In the genomic region with DNA sequence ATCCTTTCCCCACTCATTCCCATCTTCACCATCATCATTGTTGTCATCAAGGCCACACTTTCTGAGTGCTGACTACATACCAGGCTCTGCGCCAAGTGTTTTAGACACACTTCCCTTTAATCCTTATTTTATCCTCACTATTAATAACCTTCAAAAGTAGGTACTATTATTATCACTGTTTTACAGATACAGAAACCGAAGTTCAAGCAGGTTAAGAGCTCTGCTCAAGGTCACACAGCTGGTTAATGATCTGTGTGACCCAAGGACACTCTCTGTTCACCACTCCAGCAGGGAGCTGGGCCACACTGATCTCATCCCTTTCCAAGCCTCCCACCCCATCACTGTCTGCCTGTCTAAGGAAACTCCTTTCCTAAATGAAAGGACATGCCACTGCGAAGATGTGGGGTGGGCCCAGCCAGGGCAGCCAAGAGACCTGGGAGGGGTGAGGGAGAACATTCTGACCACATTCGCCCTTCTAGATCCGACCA, we compare ENCODE assay signal across 27 cellular contexts. TPM values are rescaled to one million over a fixed set of nuclear protein-coding genes. Genes with fewer than 3 reads are reported as not detected.
A peak's percentile ranks its signal among the peaks of the same experiment; 100 is the strongest.
DNase-seq lines count a peak whose midpoint lies in the region; ATAC-seq and TF ChIP-seq lines count a peak whose summit lies in the region.
"Had no signal": no experiment of that assay in that cellular context is flagged by ENCODE, and none has a peak within 500 bp of the region (broad histone marks: within the 10 kb centered on the region; RNA-seq: fewer than 3 reads in every experiment).

No MANE protein-coding gene starts in this region.

- DNase-seq in AG10803 (ENCODE audit: low read depth) (peak; percentile 24), T-helper 17 cell (no peak), left ventricle myocardium inferior (no peak), sciatic nerve (ENCODE audit: low spot score) (no peak), NCI-H510A treated with DMSO at 0.1 percent for 48 hours (lab: John Stamatoyannopoulos, UW) (no peak), left lobe of liver (ENCODE audit: low spot score) (no peak), NOMO-1 treated with DMSO at 0.1 percent for 48 hours (lab: John Stamatoyannopoulos, UW; ENCODE audit: unreplicated experiment) (no peak)
- DNase-seq: ACHN; activated CD4-positive, alpha-beta T cell treated with anti-CD3 and anti-CD28 coated beads, Interleukin-2, amount 50 U/mL, for 4 hours; caudate nucleus; COR-L47; dorsolateral prefrontal cortex; glutamatergic neuron; H7; Kasumi-1; midbrain; NCI-H1694; NCI-H2171; NCI-H69; T-helper 9 cell; upper lobe of right lung had no signal

- peaks cover 79% of the 10 kb centered on the region for H3K4me1 ChIP-seq in left ventricle myocardium inferior

- no peaks in the 10 kb centered on the region for H3K9me3 ChIP-seq in T-helper 17 cell (ENCODE audit: control insufficient read depth, low read length, poor library complexity, severe bottlenecking)
- no peaks in the 10 kb centered on the region for H3K9me3 ChIP-seq in left ventricle myocardium inferior (replicated peaks)
- H3K9me3 ChIP-seq: BLaER1, pancreas, upper lobe of right lung had no signal

- no peak overlapping the region for H3K4me3 ChIP-seq in AG10803 (ENCODE audit: low read length)
- H3K4me3 ChIP-seq in left ventricle myocardium inferior: no peak overlapping the region
- H3K4me3 ChIP-seq: BLaER1, dorsolateral prefrontal cortex, pancreas, upper lobe of right lung had no signal

- peak overlapping the region; percentile 47 for H3K27ac ChIP-seq in left ventricle myocardium inferior (replicated peaks)
- H3K27ac ChIP-seq: BLaER1, dorsolateral prefrontal cortex, pancreas, upper lobe of right lung had no signal

- H3K4me1 Mint-ChIP-seq in T-helper 17 cell: peaks cover 27% of the 10 kb centered on the region

- intact Hi-C loops in left ventricle myocardium inferior (cut with micrococcal nuclease) (no loop called here), sciatic nerve (cut with DNase I) (no loop called here)

- H3K27me3 Mint-ChIP-seq in T-helper 17 cell: peaks cover 7% of the 10 kb centered on the region

- no peaks in the 10 kb centered on the region for H3K36me3 Mint-ChIP-seq in T-helper 17 cell (ENCODE audit: low read depth)
- H3K36me3 Mint-ChIP-seq: activated naive CD4-positive, alpha-beta T cell treated with anti-CD3 and anti-CD28 coated beads, Interleukin-2, amount 50 U/mL, for 72 hours; naive thymus-derived CD8-positive, alpha-beta T cell had no signal

- no peak overlapping the region for H3K4me3 Mint-ChIP-seq in T-helper 17 cell
- H3K4me3 Mint-ChIP-seq: activated T-helper 1 cell treated with anti-CD3 and anti-CD28 coated beads, Interleukin-12 subunit alpha, Interleukin-12 subunit beta, Interleukin-2, Interleukin-4 antibody, amounts not matched to agents 30 ng/mL and 10 ng/mL and 1 ng/mL, durations not matched to agents 14 hours and 24 hours and 36 hours; naive thymus-derived CD8-positive, alpha-beta T cell had no signal

- peak overlapping the region; percentile 89 for H3K27ac Mint-ChIP-seq in T-helper 17 cell
- H3K27ac Mint-ChIP-seq: activated naive CD4-positive, alpha-beta T cell treated with anti-CD3 and anti-CD28 coated beads, Interleukin-2, amount 50 U/mL, for 72 hours; activated T-helper 1 cell treated with anti-CD3 and anti-CD28 coated beads, Interleukin-12 subunit alpha, Interleukin-12 subunit beta, Interleukin-2, Interleukin-4 antibody, amounts not matched to agents 30 ng/mL and 10 ng/mL and 1 ng/mL, durations not matched to agents 14 hours and 24 hours and 36 hours had no signal

- TF ChIP-seq CTCF in AG10803 (conservative IDR thresholded peaks at IDR 0.05; ENCODE audit: low read length) (no peak), left ventricle myocardium inferior (IDR thresholded peaks at IDR 0.05; ENCODE audit: borderline replicate concordance) (no peak)

- H3K36me3 ChIP-seq in left ventricle myocardium inferior: no peaks in the 10 kb centered on the region
- H3K36me3 ChIP-seq: BLaER1, pancreas, upper lobe of right lung had no signal

- H3K27me3 ChIP-seq in left ventricle myocardium inferior (ENCODE audit: low read depth): no peaks in the 10 kb centered on the region
- H3K27me3 ChIP-seq: BLaER1, dorsolateral prefrontal cortex, pancreas, upper lobe of right lung had no signal

- ATAC-seq in T-helper 17 cell: no peak
- peak; percentile 1 for ATAC-seq in sciatic nerve
- no peak for ATAC-seq in left lobe of liver
- no peak for ATAC-seq in HG02610 (IDR thresholded peaks at IDR 0.05; ENCODE audit: unreplicated experiment)
- ATAC-seq: activated naive CD4-positive, alpha-beta T cell treated with anti-CD3 and anti-CD28 coated beads, Interleukin-2, amount 50 U/mL, for 72 hours; naive thymus-derived CD8-positive, alpha-beta T cell; upper lobe of right lung had no signal

RNA-seq across cellular contexts. Expression of a gene that starts 17.2 kb away (rescaled TPM):
- total RNA-seq in T-helper 17 cell (not detected), left ventricle myocardium inferior (12.1 TPM), sciatic nerve (48.8 TPM), left lobe of liver (547 TPM)
- total RNA-seq: naive thymus-derived CD8-positive, alpha-beta T cell had no signal

Comparison
In these comparisons a context has a peak if more than half of its experiments do, and no peak if none do; other contexts are left out.
1. RNA of a gene that starts 17.2 kb away (total RNA-seq): 547 TPM in left lobe of liver (single experiment), 48.8 TPM in sciatic nerve (single experiment) and 12.1 TPM in left ventricle myocardium inferior (single experiment); not detected in T-helper 17 cell; every median in the first group is over 10 times any median in the second.